Comparison of ENCODE assay signal across 13 cellular contexts in genomic region chr9:84756156-84756555, GRCh38.
A peak's percentile ranks its signal among the peaks of the same experiment; 100 is the strongest.
DNase-seq lines count a peak whose midpoint lies in the region; ATAC-seq and TF ChIP-seq lines count a peak whose summit lies in the region.
"Had no signal": no experiment of that assay in that cellular context is flagged by ENCODE, and none has a peak within 500 bp of the region (broad histone marks: within the 10 kb centered on the region; RNA-seq: fewer than 3 reads in every experiment).

No MANE protein-coding gene starts in this region.

- peak in 26 of 61 donors; percentile 8 to 81 (median 46) for DNase-seq in caudate nucleus (lab: John Stamatoyannopoulos, UW)
- peak; percentile 74 for DNase-seq in globus pallidus (ENCODE audit: low spot score)
- DNase-seq in omental fat pad (ENCODE audit: low spot score) = no peak
- peak in 1 of 2 donors; percentile 30 for DNase-seq in tibial artery
- DNase-seq in ureter (ENCODE audit: low spot score) = no peak
- no peak for DNase-seq in iPS-NIHi7 (ENCODE audit: extremely low spot score)
- DNase-seq: CD8-positive, alpha-beta T cell; DMS79 treated with DMSO at 0.1 percent for 48 hours; NCI-H1436 treated with DMSO at 0.1 percent for 48 hours; NCI-H2081; NCI-H524 had no signal

- H3K9me3 ChIP-seq in tibial artery = no peaks in the 10 kb centered on the region

- TF ChIP-seq CTCF in omental fat pad (IDR thresholded peaks at IDR 0.05) (no peak), tibial artery (IDR thresholded peaks at IDR 0.05) (no peak)

- H3K27me3 ChIP-seq in tibial artery = no peaks in the 10 kb centered on the region

- intact Hi-C loops in tibial artery (cut with DNase I; ENCODE audit: low total_unique reads) = no loop called here

- peak overlapping the region; percentile 87 for H3K27ac ChIP-seq in caudate nucleus (ENCODE audit: low read depth, low read length)
- H3K27ac ChIP-seq in tibial artery = peak overlapping the region; percentile 49 to 70

- no peaks in the 10 kb centered on the region for H3K36me3 ChIP-seq in tibial artery

- no peak overlapping the region for H3K4me3 ChIP-seq in tibial artery

- ATAC-seq in omental fat pad (ENCODE audit: low FRiP score) (peak; percentile 32), GM19328 (IDR thresholded peaks at IDR 0.05; ENCODE audit: unreplicated experiment) (no peak)
- ATAC-seq: CD8-positive, alpha-beta T cell; HCT116 had no signal

- H3K4me1 ChIP-seq in tibial artery = peaks cover 0 to 62% (median 49%) of the 10 kb centered on the region in 4 donors
